ENCODE assay signal across 10 cellular contexts in the genomic region with DNA sequence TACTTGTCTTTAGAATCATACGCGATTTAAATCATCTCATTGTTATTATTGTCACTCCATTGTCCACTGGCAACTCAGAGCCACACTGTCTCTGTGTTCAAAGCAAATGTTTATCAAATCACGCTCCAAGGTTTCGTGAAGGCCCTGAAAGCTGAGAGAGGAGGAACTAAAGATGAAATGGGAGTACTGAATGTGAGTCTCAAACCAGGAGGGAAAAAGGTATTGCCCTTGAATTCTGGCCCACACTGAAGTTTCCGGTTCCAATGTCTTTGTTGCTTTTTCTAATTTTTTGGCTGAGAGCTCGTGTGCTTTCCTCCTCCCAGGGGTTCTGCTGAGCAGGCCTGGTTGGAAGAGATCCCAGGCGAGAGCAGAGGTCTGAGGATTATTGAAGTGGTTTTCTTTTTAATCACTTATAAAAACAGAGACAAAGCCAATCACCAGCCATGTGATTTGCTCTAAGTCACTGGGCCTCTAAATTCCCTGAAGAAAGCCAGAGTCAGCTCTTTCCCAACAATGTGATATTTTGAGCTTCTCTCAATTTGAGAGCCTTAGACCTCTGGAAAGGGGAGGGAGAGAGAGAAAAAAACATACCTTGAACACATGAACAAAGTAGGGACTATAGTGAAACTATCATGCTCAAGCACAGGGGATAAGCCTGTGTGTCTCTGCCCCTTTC.
A peak's percentile ranks its signal among the peaks of the same experiment; 100 is the strongest.
DNase-seq lines count a peak whose midpoint lies in the region; ATAC-seq and TF ChIP-seq lines count a peak whose summit lies in the region.
"Had no signal": no experiment of that assay in that cellular context is flagged by ENCODE, and none has a peak within 500 bp of the region (broad histone marks: within the 10 kb centered on the region; RNA-seq: fewer than 3 reads in every experiment).

No MANE protein-coding gene starts in this region.

- H3K27me3 Mint-ChIP-seq in T-helper 17 cell, result no peaks in the 10 kb centered on the region
- H3K27me3 Mint-ChIP-seq: activated CD8-positive, alpha-beta T cell treated with anti-CD3 and anti-CD28 coated beads for 36 hours had no signal

- H2AK5ac ChIP-seq in mesendoderm (ENCODE audit: low read length), result no peak overlapping the region

- H3K4me1 Mint-ChIP-seq in T-helper 17 cell, result no peaks in the 10 kb centered on the region

- peak overlapping the region; percentile 60 for H3K18ac ChIP-seq in mesendoderm (ENCODE audit: low read length)

- H3K4me2 ChIP-seq in mesendoderm (ENCODE audit: low read length), result no peak overlapping the region
- H3K4me2 ChIP-seq: BLaER1 treated with 17β-estradiol and CSF1 and Interleukin-3, amounts not matched to agents 10 nM and 100 nM had no signal

- H3K4me3 Mint-ChIP-seq in T-helper 17 cell, result no peak overlapping the region
- H3K4me3 Mint-ChIP-seq: activated CD8-positive, alpha-beta T cell treated with anti-CD3 and anti-CD28 coated beads for 36 hours had no signal

- H3K4me3 ChIP-seq in mesendoderm (ENCODE audit: low read length) (no peak overlapping the region), vagina (no peak overlapping the region)
- H3K4me3 ChIP-seq: BLaER1 treated with 17β-estradiol and CSF1 and Interleukin-3, amounts not matched to agents 10 nM and 100 nM had no signal

- peak overlapping the region; percentile 67 for H2BK15ac ChIP-seq in mesendoderm (replicated peaks; ENCODE audit: low read depth)

- H3K9me3 ChIP-seq in vagina (no peaks in the 10 kb centered on the region), T-helper 17 cell (ENCODE audit: control insufficient read depth, low read length, poor library complexity, severe bottlenecking) (no peaks in the 10 kb centered on the region)
- H3K9me3 ChIP-seq: BLaER1 treated with 17β-estradiol and CSF1 and Interleukin-3, amounts not matched to agents 10 nM and 100 nM had no signal

- no peak overlapping the region for H2BK5ac ChIP-seq in mesendoderm (ENCODE audit: low read length)

- intact Hi-C loops in vagina (cut with DNase I), result no loop called here

- no peak overlapping the region for H4K5ac ChIP-seq in mesendoderm (ENCODE audit: low read length)

- TF ChIP-seq CTCF in vagina (IDR thresholded peaks at IDR 0.05), result no peak

- no peaks in the 10 kb centered on the region for H3K79me1 ChIP-seq in mesendoderm (ENCODE audit: low read length)

- H4K8ac ChIP-seq in mesendoderm (ENCODE audit: low read depth, low read length), result no peak overlapping the region

- H3K27me3 ChIP-seq in mesendoderm (ENCODE audit: insufficient read depth, low read length, poor library complexity) (no peaks in the 10 kb centered on the region), vagina (no peaks in the 10 kb centered on the region)
- H3K27me3 ChIP-seq: BLaER1 treated with 17β-estradiol and CSF1 and Interleukin-3, amounts not matched to agents 10 nM and 100 nM had no signal

- ATAC-seq in T-helper 17 cell (no peak), HG03280 (IDR thresholded peaks at IDR 0.05; ENCODE audit: unreplicated experiment) (no peak)
- ATAC-seq: activated CD8-positive, alpha-beta T cell treated with anti-CD3 and anti-CD28 coated beads for 36 hours had no signal

- H3K79me2 ChIP-seq in mesendoderm (ENCODE audit: control insufficient read depth, insufficient read depth, low read length), result no peaks in the 10 kb centered on the region

- H3K23ac ChIP-seq in mesendoderm (ENCODE audit: low read length), result no peak overlapping the region

- H3K36me3 Mint-ChIP-seq in T-helper 17 cell (ENCODE audit: low read depth), result no peaks in the 10 kb centered on the region

- no peak overlapping the region for H3K9ac ChIP-seq in mesendoderm (ENCODE audit: low read length)
- H3K9ac ChIP-seq: BLaER1 treated with 17β-estradiol and CSF1 and Interleukin-3, amounts not matched to agents 10 nM and 100 nM had no signal

- no CpG with 5 or more reads among the region's 7 CpGs for WGBS in mesendoderm (ENCODE audit: extremely low coverage, insufficient coverage, low lambda C conversion rate)

- H3K4ac ChIP-seq in mesendoderm (ENCODE audit: low read depth, low read length), result no peak overlapping the region

- peak overlapping the region; percentile 31 for H3K56ac ChIP-seq in mesendoderm (ENCODE audit: low read length)

- TF ChIP-seq POLR2A in vagina (IDR thresholded peaks at IDR 0.05), result no peak

- H3K27ac ChIP-seq in mesendoderm (ENCODE audit: low read depth, low read length) (no peak overlapping the region), vagina (peak overlapping the region; percentile 22)
- H3K27ac ChIP-seq: BLaER1 treated with 17β-estradiol and CSF1 and Interleukin-3, amounts not matched to agents 10 nM and 100 nM had no signal

- H3K27ac Mint-ChIP-seq in T-helper 17 cell, result no peak overlapping the region
- H3K27ac Mint-ChIP-seq: activated CD8-positive, alpha-beta T cell treated with anti-CD3 and anti-CD28 coated beads for 36 hours had no signal

- H2BK120ac ChIP-seq in mesendoderm (ENCODE audit: low read depth, low read length), result no peak overlapping the region

- H3K4me1 ChIP-seq in mesendoderm (ENCODE audit: control insufficient read depth, low read depth, low read length) (peaks cover 3% of the 10 kb centered on the region), vagina (peaks cover 33% of the 10 kb centered on the region)
- H3K4me1 ChIP-seq: BLaER1 treated with 17β-estradiol and CSF1 and Interleukin-3, amounts not matched to agents 10 nM and 100 nM had no signal

- H3K36me3 ChIP-seq in mesendoderm (ENCODE audit: control insufficient read depth, insufficient read depth, low read length) (no peaks in the 10 kb centered on the region), vagina (no peaks in the 10 kb centered on the region)
- H3K36me3 ChIP-seq: BLaER1 treated with 17β-estradiol and CSF1 and Interleukin-3, amounts not matched to agents 10 nM and 100 nM had no signal

- peak; percentile 19 for DNase-seq in NCI-H748 (lab: John Stamatoyannopoulos, UW; ENCODE audit: unreplicated experiment)
- DNase-seq in NCI-H748 treated with DMSO at 0.1 percent for 48 hours (lab: John Stamatoyannopoulos, UW), result no peak
- DNase-seq in dermis blood vessel endothelial cell, result peak; percentile 31
- no peak for DNase-seq in mesendoderm
- DNase-seq in vagina (ENCODE audit: extremely low spot score in 2 of 2), result no peak
- no peak for DNase-seq in T1000 (lab: John Stamatoyannopoulos, UW)
- DNase-seq in T-helper 17 cell, result no peak
- DNase-seq: activated CD8-positive, alpha-beta T cell treated with anti-CD3 and anti-CD28 coated beads for 36 hours had no signal

Comparison
In these comparisons a context has a peak if more than half of its experiments do, and no peak if none do; other contexts are left out.
1. DNase-seq: peak in NCI-H748 (single experiment) and dermis blood vessel endothelial cell (single experiment); none in NCI-H748 treated with DMSO at 0.1 percent for 48 hours (single experiment), mesendoderm (single experiment), vagina (0 of 2), T1000 (single experiment) and T-helper 17 cell (0 of 3).